Comparison of ENCODE assay signal across 8 cellular contexts in the genomic region with DNA sequence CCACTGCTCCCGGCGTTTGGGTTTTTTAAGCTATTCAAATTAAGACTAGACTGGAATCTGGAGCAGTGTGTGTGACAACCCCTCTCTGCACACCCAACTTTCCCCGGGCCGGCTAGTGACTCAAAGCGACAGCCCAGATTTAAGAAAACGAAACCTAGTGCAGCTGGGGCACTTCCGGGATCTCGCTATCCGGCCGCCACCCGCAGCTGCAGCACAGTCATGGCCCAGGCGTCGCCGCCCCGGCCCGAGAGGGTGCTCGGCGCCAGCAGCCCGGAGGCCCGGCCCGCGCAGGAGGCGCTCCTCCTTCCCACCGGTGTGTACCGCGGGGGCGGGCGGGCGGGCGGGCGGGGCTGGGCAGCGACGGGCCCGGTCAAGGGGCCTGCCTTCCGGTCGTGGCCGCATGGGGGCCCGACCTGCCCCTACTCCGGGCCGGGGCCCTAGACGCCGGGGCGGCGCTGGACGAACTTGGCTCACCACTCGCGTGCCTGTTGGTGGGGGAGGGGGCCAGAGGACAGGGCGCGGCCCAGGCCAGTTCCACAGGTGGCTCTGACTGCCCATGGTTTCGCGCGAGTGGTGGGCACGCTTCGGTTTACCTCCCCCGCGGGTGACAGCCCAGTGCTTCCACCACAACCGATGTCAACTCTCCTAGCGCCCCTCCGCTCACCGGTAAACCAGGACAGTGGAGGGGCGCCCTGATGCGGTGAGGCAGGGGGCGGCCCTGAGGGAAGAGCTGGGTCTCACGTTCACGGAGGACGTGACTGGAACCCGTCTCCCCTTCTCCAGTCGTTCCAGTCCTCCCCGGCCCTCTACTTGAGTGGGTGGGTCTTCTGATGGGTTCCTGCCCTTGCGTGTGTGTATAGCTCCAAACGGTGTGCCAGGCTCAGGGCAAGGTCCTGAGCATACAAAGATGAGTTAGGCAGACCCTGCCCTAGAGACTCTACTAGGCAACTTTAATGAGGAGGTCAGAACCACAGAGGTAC. TPM values are rescaled to one million over a fixed set of nuclear protein-coding genes. Genes with fewer than 3 reads are reported as not detected.
A peak's percentile ranks its signal among the peaks of the same experiment; 100 is the strongest.
DNase-seq lines count a peak whose midpoint lies in the region; ATAC-seq, FAIRE-seq and TF ChIP-seq lines count a peak whose summit lies in the region.

A gene (plus strand): TSS at position 171 of the 980 bp plus-strand sequence. CDS start 49 bp downstream, at position 220.

- TF ChIP-seq RAD21 in A549 (conservative IDR thresholded peaks at IDR 0.05 in 1 of 2, IDR thresholded peaks at IDR 0.05 in 1 of 2): no peak

- TF ChIP-seq CTCF in A549 (IDR thresholded peaks at IDR 0.05) (no peak), OCI-LY1 (IDR thresholded peaks at IDR 0.05; ENCODE audit: low read length) (peak; percentile 26; the same call in 1 of the 2 replicates)

- H3K4me3 ChIP-seq in A549: peak within 1 kb of the TSS; percentile 83
- peak within 1 kb of the TSS; percentile 83 for H3K4me3 ChIP-seq in OCI-LY1 (ENCODE audit: low read depth, low read length, poor library complexity, severe bottlenecking)
- H3K4me3 ChIP-seq in mucosa of rectum (ENCODE audit: low read length in 2 of 2): peak within 1 kb of the TSS; percentile 75 to 82

- DNase-seq in A549 (ENCODE audit: low read depth in 1 of 2, low spot score in 1 of 2): peak; percentile 23 to 56
- peak; percentile 90 for DNase-seq in activated T-cell treated with anti-CD3 and anti-CD28 coated beads, Interleukin-2, amount 50 U/mL, for 24 hours
- peak; percentile 88 to 93 for DNase-seq in erythroblast (lab: John Stamatoyannopoulos, UW)
- DNase-seq in stimulated activated CD8-positive, alpha-beta memory T cell treated with anti-CD3 and anti-CD28 coated beads, Interleukin-7, amount 100 ng/mL, for 1 hour (ENCODE audit: low read depth in 2 of 2): peak; percentile 71 to 76

- H3K27ac Mint-ChIP-seq in activated T-cell treated with anti-CD3 and anti-CD28 coated beads, Interleukin-2, amount 50 U/mL, for 24 hours: peak within 1 kb of the TSS; percentile 99

- H3K36me3 Mint-ChIP-seq in activated T-cell treated with anti-CD3 and anti-CD28 coated beads, Interleukin-2, amount 50 U/mL, for 24 hours (ENCODE audit: low read depth): peaks cover 69% of the 10 kb centered on the region

- H3K4me3 Mint-ChIP-seq in activated T-cell treated with anti-CD3 and anti-CD28 coated beads, Interleukin-2, amount 50 U/mL, for 24 hours: peak within 1 kb of the TSS; percentile 92

- no peaks in the 10 kb centered on the region for H3K9me3 ChIP-seq in A549
- H3K9me3 ChIP-seq in OCI-LY1 (ENCODE audit: low read length): no peaks in the 10 kb centered on the region
- no peaks in the 10 kb centered on the region for H3K9me3 ChIP-seq in mucosa of rectum (ENCODE audit: control insufficient read depth in 2 of 2, low read length in 2 of 2)

- FAIRE-seq in A549 (lab: Jason Lieb, UNC): no peak

- WGBS in A549 (ENCODE audit: missing lambda C conversion rate): 60% methylated on average over 8 of the region's 71 CpGs

- H3K79me2 ChIP-seq in OCI-LY1 (ENCODE audit: insufficient read depth, low read length): no peaks in the 10 kb centered on the region

- H3K4me2 ChIP-seq in A549 (peak within 1 kb of the TSS; percentile 93), OCI-LY1 (ENCODE audit: low read length) (peak within 1 kb of the TSS; percentile 96)

- H3K27ac ChIP-seq in A549 (peak within 1 kb of the TSS; percentile 83 to 98), OCI-LY1 (ENCODE audit: low read depth, low read length, poor library complexity, severe bottlenecking) (peak within 1 kb of the TSS; percentile 96), mucosa of rectum (ENCODE audit: low read depth in 2 of 2, low read length in 2 of 2) (peak within 1 kb of the TSS; percentile 88 to 94)

- ATAC-seq in A549: peak; percentile 86 to 89
- peak; percentile 79 for ATAC-seq in GM18858 (IDR thresholded peaks at IDR 0.05; ENCODE audit: unreplicated experiment)
- peak; percentile 70 for ATAC-seq in HG03060 (IDR thresholded peaks at IDR 0.05; ENCODE audit: low read depth, unreplicated experiment)

- TF ChIP-seq EP300 in A549 (IDR thresholded peaks at IDR 0.05): no peak

- H3F3A ChIP-seq in OCI-LY1 (ENCODE audit: insufficient read depth, low read length): peaks cover 3% of the 10 kb centered on the region

- H3K4me1 ChIP-seq in A549 (peaks cover 8% of the 10 kb centered on the region), OCI-LY1 (ENCODE audit: insufficient read depth, low read length, severe bottlenecking) (peaks cover 49% of the 10 kb centered on the region), mucosa of rectum (ENCODE audit: control insufficient read depth in 2 of 2, insufficient read depth in 2 of 2, low read length in 2 of 2) (no peaks in the 10 kb centered on the region)

- CTCF ChIA-PET in A549 (lab: Yijun Ruan, JAX): interaction anchor here (0.8 kb wide), 1 partner anchor 15 kb away, joined by 4 read pairs; no protein-coding TSS in a partner anchor

- H3K9me3 Mint-ChIP-seq in activated T-cell treated with anti-CD3 and anti-CD28 coated beads, Interleukin-2, amount 50 U/mL, for 24 hours: peaks cover 8% of the 10 kb centered on the region

- POLR2A ChIA-PET in A549 (lab: Yijun Ruan, JAX): interaction anchor here (1.0 to 1.9 kb wide), 2 partner anchors 52 to 182 kb away, joined by 3 to 10 read pairs; a partner anchor contains a TSS

- H3K27me3 ChIP-seq in OCI-LY1 (ENCODE audit: insufficient read depth, low read length) (no peaks in the 10 kb centered on the region), mucosa of rectum (ENCODE audit: control insufficient read depth in 2 of 2, insufficient read depth in 2 of 2, low read length in 2 of 2) (no peaks in the 10 kb centered on the region)

- no peaks in the 10 kb centered on the region for H3K27me3 Mint-ChIP-seq in activated T-cell treated with anti-CD3 and anti-CD28 coated beads, Interleukin-2, amount 50 U/mL, for 24 hours

- peak within 1 kb of the TSS; percentile 89 for H3K9ac ChIP-seq in OCI-LY1 (ENCODE audit: low read length)
- H3K9ac ChIP-seq in mucosa of rectum (ENCODE audit: low read depth in 1 of 2, low read length in 2 of 2): peak within 1 kb of the TSS; percentile 79 to 86

- H3K36me3 ChIP-seq in OCI-LY1 (ENCODE audit: insufficient read depth, low read length) (peaks cover 15% of the 10 kb centered on the region; the same call in 1 of the 2 replicates), mucosa of rectum (ENCODE audit: control insufficient read depth in 2 of 2, insufficient read depth in 2 of 2, low read length in 2 of 2) (peaks cover 3 to 5% of the 10 kb centered on the region in 2 donors)

- peaks cover 53% of the 10 kb centered on the region for H3K4me1 Mint-ChIP-seq in activated T-cell treated with anti-CD3 and anti-CD28 coated beads, Interleukin-2, amount 50 U/mL, for 24 hours (ENCODE audit: low read depth)

- H2AFZ ChIP-seq in OCI-LY1 (ENCODE audit: low read length): no peak within 1 kb of the TSS

- H3K9me2 ChIP-seq in OCI-LY1 (ENCODE audit: low read depth, low read length): no peaks in the 10 kb centered on the region

- TF ChIP-seq POLR2A in A549 (IDR thresholded peaks at IDR 0.05; ENCODE audit: low read length) (peak; percentile 49), erythroblast (IDR thresholded peaks at IDR 0.05; ENCODE audit: low read length) (peak; percentile 61)

- H4K20me1 ChIP-seq in OCI-LY1 (ENCODE audit: insufficient read depth, low read length): no peaks in the 10 kb centered on the region

TF ChIP-seq in A549, 52 proteins besides CTCF, POLR2A, EP300 and RAD21:
- TF ChIP-seq, protein P1, sequence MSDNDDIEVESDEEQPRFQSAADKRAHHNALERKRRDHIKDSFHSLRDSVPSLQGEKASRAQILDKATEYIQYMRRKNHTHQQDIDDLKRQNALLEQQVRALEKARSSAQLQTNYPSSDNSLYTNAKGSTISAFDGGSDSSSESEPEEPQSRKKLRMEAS (IDR thresholded peaks at IDR 0.05): 0 out of 2 replicates have a peak, but pooled peaks have one; percentile 25
- TF ChIP-seq, protein P2, sequence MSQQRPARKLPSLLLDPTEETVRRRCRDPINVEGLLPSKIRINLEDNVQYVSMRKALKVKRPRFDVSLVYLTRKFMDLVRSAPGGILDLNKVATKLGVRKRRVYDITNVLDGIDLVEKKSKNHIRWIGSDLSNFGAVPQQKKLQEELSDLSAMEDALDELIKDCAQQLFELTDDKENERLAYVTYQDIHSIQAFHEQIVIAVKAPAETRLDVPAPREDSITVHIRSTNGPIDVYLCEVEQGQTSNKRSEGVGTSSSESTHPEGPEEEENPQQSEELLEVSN (IDR thresholded peaks at IDR 0.05; ENCODE audit: borderline replicate concordance, low read depth): 0 out of 2 replicates have a peak, but pooled peaks have one; percentile 23
- peak in 1 of 2 experiments; percentile 65; a peak in 2 of 5 replicates for TF ChIP-seq JUN (IDR thresholded peaks at IDR 0.05)
- TF ChIP-seq, protein P3, sequence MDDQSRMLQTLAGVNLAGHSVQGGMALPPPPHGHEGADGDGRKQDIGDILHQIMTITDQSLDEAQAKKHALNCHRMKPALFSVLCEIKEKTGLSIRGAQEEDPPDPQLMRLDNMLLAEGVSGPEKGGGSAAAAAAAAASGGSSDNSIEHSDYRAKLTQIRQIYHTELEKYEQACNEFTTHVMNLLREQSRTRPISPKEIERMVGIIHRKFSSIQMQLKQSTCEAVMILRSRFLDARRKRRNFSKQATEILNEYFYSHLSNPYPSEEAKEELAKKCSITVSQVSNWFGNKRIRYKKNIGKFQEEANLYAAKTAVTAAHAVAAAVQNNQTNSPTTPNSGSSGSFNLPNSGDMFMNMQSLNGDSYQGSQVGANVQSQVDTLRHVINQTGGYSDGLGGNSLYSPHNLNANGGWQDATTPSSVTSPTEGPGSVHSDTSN (IDR thresholded peaks at IDR 0.05): no peak

RNA-seq across cellular contexts. Expression of the gene that starts here (rescaled TPM):
- 11.7 and 13.4 TPM in 2 replicates for polyA plus RNA-seq in A549 (2011; rRNA removed)
- polyA plus RNA-seq in A549 (2012; cell fraction: cytosol; rRNA removed): 3.1 and 3.6 TPM in 2 replicates
- 4.9 and 7.2 TPM in 2 replicates for polyA plus RNA-seq in A549 (2012; cell fraction: nucleus; rRNA removed)
- 7.1 to 9.0 TPM (median 7.7 TPM) in 3 replicates for polyA plus RNA-seq in A549 (2017; fragmentation: RNase III; extraction: RNeasy Plus Mini Kit Qiagen cat#74134 plus additional on column Dnase treatment)
- 3.1 and 3.4 TPM in 2 replicates for polyA minus RNA-seq in A549 (2011; rRNA and poly(A)+ RNA removed)

Comparison
In these comparisons a context has a peak if more than half of its experiments do, and no peak if none do; other contexts are left out.
1. Peak in every context shown above with its lines: DNase-seq, ATAC-seq, H3K4me3 ChIP-seq and H3K27ac ChIP-seq.
2. DNase-seq: peak in every context shown above with its lines; median percentile 90 in erythroblast; 90 in activated T-cell treated with anti-CD3 and anti-CD28 coated beads, Interleukin-2, amount 50 U/mL, for 24 hours; 74 in stimulated activated CD8-positive, alpha-beta memory T cell treated with anti-CD3 and anti-CD28 coated beads, Interleukin-7, amount 100 ng/mL, for 1 hour; 40 in A549.